In genomic region chr16:381788-382717, GRCh38 we compare ENCODE assay signal across 1 cellular context.
TF ChIP-seq lines count a peak whose summit lies in the region.

Gene PGAP6, minus strand, starts transcription at chr16:381978. Its CDS starts 157 bp downstream, at chr16:381821.

TF ChIP-seq in GM12878, 131 proteins besides CTCF, POLR2A, EP300 and RAD21 (continues in another document):
- no peak for TF ChIP-seq TAF1 (IDR thresholded peaks at IDR 0.05; ENCODE audit: borderline replicate concordance, low read depth, low read length)
- TF ChIP-seq KDM1A (IDR thresholded peaks at IDR 0.05; ENCODE audit: borderline replicate concordance), result no peak
- TF ChIP-seq SMAD5 (IDR thresholded peaks at IDR 0.05; ENCODE audit: low read depth), result no peak
- TF ChIP-seq CEBPB (IDR thresholded peaks at IDR 0.05; ENCODE audit: borderline replicate concordance in 1 of 2, low read depth in 2 of 2, low read length in 2 of 2), result no peak
- TF ChIP-seq ZNF274 (IDR thresholded peaks at IDR 0.05; ENCODE audit: insufficient read depth, insufficient read length), result no peak
- no peak for TF ChIP-seq RBBP5 (conservative IDR thresholded peaks at IDR 0.05)
- no peak for TF ChIP-seq ZBTB11 (CRISPR knock-in tag; IDR thresholded peaks at IDR 0.05)
- TF ChIP-seq TCF12 (IDR thresholded peaks at IDR 0.05; ENCODE audit: low read depth, low read length), result 0 out of 2 replicates have a peak, but pooled peaks have one; percentile 3
- TF ChIP-seq CHD1 (IDR thresholded peaks at IDR 0.05; ENCODE audit: low read depth, low read length), result 0 out of 2 replicates have a peak, but pooled peaks have one; percentile 13
- TF ChIP-seq ESRRA (IDR thresholded peaks at IDR 0.05; ENCODE audit: low read length), result no peak
- no peak for TF ChIP-seq HCFC1 (IDR thresholded peaks at IDR 0.05; ENCODE audit: low read length)
- 0 out of 2 replicates have a peak, but pooled peaks have one; percentile 14 for TF ChIP-seq BCLAF1 (IDR thresholded peaks at IDR 0.05)
- TF ChIP-seq ZNF592 (IDR thresholded peaks at IDR 0.05), result no peak
- TF ChIP-seq SUZ12 (IDR thresholded peaks at IDR 0.05; ENCODE audit: unreplicated experiment), result no peak
- no peak for TF ChIP-seq ZZZ3 (IDR thresholded peaks at IDR 0.05; ENCODE audit: control insufficient read depth, insufficient read length, low read depth)
- TF ChIP-seq SREBF2 (IDR thresholded peaks at IDR 0.05; ENCODE audit: low read length), result no peak
- no peak for TF ChIP-seq ZNF622 (IDR thresholded peaks at IDR 0.05)
- no peak for TF ChIP-seq PAX5 (IDR thresholded peaks at IDR 0.05; ENCODE audit: borderline replicate concordance, low read depth, low read length)
- TF ChIP-seq NKRF (conservative IDR thresholded peaks at IDR 0.05), result peak; percentile 69
- TF ChIP-seq ATF3 (IDR thresholded peaks at IDR 0.05; ENCODE audit: borderline replicate concordance, extremely low read depth, low read depth, low read length), result no peak
- no peak for TF ChIP-seq MTA3 (IDR thresholded peaks at IDR 0.05; ENCODE audit: borderline replicate concordance, low read length)
- TF ChIP-seq STAT3 (IDR thresholded peaks at IDR 0.05; ENCODE audit: low read depth, low read length), result no peak
- no peak for TF ChIP-seq NR2C2 (IDR thresholded peaks at IDR 0.05; ENCODE audit: borderline replicate concordance, control insufficient read depth, insufficient read length, low read depth)
- TF ChIP-seq YBX1 (IDR thresholded peaks at IDR 0.05), result no peak
- TF ChIP-seq ZBTB4 (CRISPR knock-in tag; IDR thresholded peaks at IDR 0.05), result no peak
- TF ChIP-seq EED (IDR thresholded peaks at IDR 0.05; ENCODE audit: low read depth), result no peak
- no peak for TF ChIP-seq GABPA (IDR thresholded peaks at IDR 0.05; ENCODE audit: low read depth)
- no peak for TF ChIP-seq WRNIP1 (IDR thresholded peaks at IDR 0.05; ENCODE audit: borderline replicate concordance, low read depth, low read length)
- no peak for TF ChIP-seq CHD4 (IDR thresholded peaks at IDR 0.05)
- TF ChIP-seq TBL1XR1 (IDR thresholded peaks at IDR 0.05; ENCODE audit: low read depth, low read length), result no peak
- TF ChIP-seq CBX3 (IDR thresholded peaks at IDR 0.05; ENCODE audit: borderline replicate concordance, low read depth), result no peak
- peak; percentile 20; the same call in 1 of the 2 replicates for TF ChIP-seq RAD51 (IDR thresholded peaks at IDR 0.05)
- peak; percentile 56; the same call in 1 of the 2 replicates for TF ChIP-seq ZNF217 (IDR thresholded peaks at IDR 0.05)
- TF ChIP-seq FOXM1 (IDR thresholded peaks at IDR 0.05; ENCODE audit: low read depth, low read length), result no peak
- TF ChIP-seq ZNF687 (IDR thresholded peaks at IDR 0.05), result no peak
- no peak for TF ChIP-seq HSF1 (IDR thresholded peaks at IDR 0.05; ENCODE audit: low read depth, low read length)
- TF ChIP-seq MYB (IDR thresholded peaks at IDR 0.05; ENCODE audit: borderline replicate concordance, low read depth, low read length), result no peak
